In the genomic region with DNA sequence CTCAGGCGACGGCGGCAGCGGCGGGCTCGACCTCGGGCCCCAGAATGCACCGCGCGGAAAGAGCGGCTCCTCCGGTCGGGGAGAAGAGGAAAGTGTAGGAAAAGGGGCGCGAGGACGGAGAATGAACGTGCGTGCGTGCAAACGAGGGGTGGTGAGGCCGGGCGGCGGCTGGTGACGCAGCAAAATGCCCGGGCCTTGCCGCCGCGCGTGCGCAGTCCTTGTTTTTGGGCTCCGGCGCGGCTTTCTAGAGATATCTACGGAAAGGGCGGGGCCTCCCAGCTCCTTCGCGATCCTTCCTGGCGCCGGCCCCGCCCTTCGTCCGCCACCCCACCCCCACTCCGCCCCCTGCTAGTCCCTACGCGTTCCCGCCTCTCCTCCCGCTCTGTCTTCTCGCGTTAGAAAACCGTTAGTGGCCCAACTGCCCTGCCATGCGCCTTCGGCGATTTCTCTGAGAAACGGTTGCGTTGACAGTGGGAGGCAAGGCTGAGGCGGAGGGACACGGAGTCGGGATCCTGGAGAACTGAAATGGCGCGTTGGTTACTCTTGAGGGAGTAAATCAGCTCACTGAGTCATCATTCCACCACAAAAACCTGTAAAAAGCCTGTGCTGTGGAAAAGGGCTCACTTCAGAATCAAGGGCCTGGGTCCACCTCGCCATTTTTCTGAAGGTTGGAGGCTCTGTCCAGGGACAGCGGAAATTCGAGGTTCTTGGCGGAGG, we compare ENCODE assay signal across 9 cellular contexts. TPM values are rescaled to one million over a fixed set of nuclear protein-coding genes. Genes with fewer than 3 reads are reported as not detected.
DNase-seq lines count a peak whose midpoint lies in the region; ATAC-seq, FAIRE-seq and TF ChIP-seq lines count a peak whose summit lies in the region.
"Had no signal": no experiment of that assay in that cellular context is flagged by ENCODE, and none has a peak within 500 bp of the region (broad histone marks: within the 10 kb centered on the region; RNA-seq: fewer than 3 reads in every experiment).

A gene with protein sequence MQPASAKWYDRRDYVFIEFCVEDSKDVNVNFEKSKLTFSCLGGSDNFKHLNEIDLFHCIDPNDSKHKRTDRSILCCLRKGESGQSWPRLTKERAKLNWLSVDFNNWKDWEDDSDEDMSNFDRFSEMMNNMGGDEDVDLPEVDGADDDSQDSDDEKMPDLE (minus strand): TSS at position 156 of the 717 bp plus-strand sequence. CDS start 285 bp downstream, outside the sequence.

- H3K9me3 ChIP-seq in keratinocyte (ENCODE audit: control insufficient read depth, low read depth, low read length) = no peaks in the 10 kb centered on the region

- H3K79me2 ChIP-seq in keratinocyte (ENCODE audit: control insufficient read depth, insufficient read depth, low read length) = peaks cover 45% of the 10 kb centered on the region

- peak within 1 kb of the TSS; percentile 98 for H3K27ac ChIP-seq in keratinocyte (ENCODE audit: control insufficient read depth, insufficient read depth, low read length)

- peak within 1 kb of the TSS; percentile 97 for H3K9ac ChIP-seq in keratinocyte (ENCODE audit: control insufficient read depth, extremely low read depth, insufficient read depth, low read length)

- DNase-seq in AG09319 (ENCODE audit: extremely low read depth, low read depth) (peak; percentile 96), NCI-H446 treated with DMSO at 0.1 percent for 48 hours (lab: John Stamatoyannopoulos, UW) (peak; percentile 95), cerebellar cortex (ENCODE audit: low spot score) (peak; percentile 96), keratinocyte (ENCODE audit: low read depth, low spot score) (peak; percentile 82)
- DNase-seq in stimulated activated CD4-positive, alpha-beta T cell treated with anti-CD3 and anti-CD28 coated beads, Interleukin-15, amount 100 ng/mL, for 1 hour (ENCODE audit: low read depth in 1 of 2, low spot score in 1 of 2) = peak; percentile 96

- dilution Hi-C loops in keratinocyte (cut with MboI; ENCODE audit: extremely low pct_ligation_motif_present, low sequenced_read_pairs) = no loop called here

- no peaks in the 10 kb centered on the region for H3K9me1 ChIP-seq in keratinocyte (ENCODE audit: control insufficient read depth, extremely low read depth, insufficient read depth, low read length)

- ATAC-seq in GM19035 (IDR thresholded peaks at IDR 0.05; ENCODE audit: unreplicated experiment) (peak; percentile 58), HG03354 (IDR thresholded peaks at IDR 0.05; ENCODE audit: poor library complexity, severe bottlenecking, unreplicated experiment) (peak; percentile 69)
- peak; percentile 73 to 74 for ATAC-seq in activated CD4-positive, CD25-positive, alpha-beta regulatory T cell treated with anti-CD3 and anti-CD28 coated beads, Interleukin-2, amount 50 U/mL, for 24 hours

- H2AFZ ChIP-seq in keratinocyte (ENCODE audit: control insufficient read depth, low read length) = peak within 1 kb of the TSS; percentile 93

- H3K4me1 ChIP-seq in keratinocyte (ENCODE audit: control insufficient read depth, extremely low read depth, insufficient read depth, low read length) = peaks cover 22% of the 10 kb centered on the region

- peak within 1 kb of the TSS; percentile 90 for H3K4me2 ChIP-seq in keratinocyte (ENCODE audit: control insufficient read depth, extremely low read depth, insufficient read depth, low read depth, low read length)

- peaks cover 0 to 4% of the 10 kb centered on the region in 2 experiments for H3K36me3 ChIP-seq in keratinocyte (ENCODE audit: control insufficient read depth in 2 of 2, extremely low read depth in 1 of 2, insufficient read depth in 2 of 2, low read length in 2 of 2)

- TF ChIP-seq CTCF in AG09319 (IDR thresholded peaks at IDR 0.05; ENCODE audit: low read depth, low read length) = no peak
- TF ChIP-seq CTCF in keratinocyte (optimal IDR thresholded peaks at IDR 0.05 in 1 of 3, IDR thresholded peaks at IDR 0.05 in 1 of 3, conservative IDR thresholded peaks at IDR 0.05 in 1 of 3; ENCODE audit: extremely low read depth in 1 of 3, insufficient read depth in 2 of 3, low read length in 3 of 3) = no peak

- no peaks in the 10 kb centered on the region for H3K27me3 ChIP-seq in keratinocyte (ENCODE audit: control insufficient read depth, extremely low read depth, insufficient read depth, low read length)

- peak within 1 kb of the TSS; percentile 93 to 99 (median 98) for H3K4me3 ChIP-seq in keratinocyte (ENCODE audit: control insufficient read depth in 2 of 3, extremely low read depth in 1 of 3, insufficient read depth in 2 of 3, low read depth in 1 of 3, low read length in 3 of 3)

- H4K20me1 ChIP-seq in keratinocyte (ENCODE audit: control insufficient read depth, extremely low read depth, insufficient read depth, low read length) = peaks cover 8% of the 10 kb centered on the region

- FAIRE-seq in keratinocyte (lab: Jason Lieb, UNC) = no peak
- FAIRE-seq: endometrium had no signal

RNA-seq across cellular contexts. Expression of the gene that starts here (rescaled TPM):
- 53.0 to 136 TPM (median 112 TPM) in 3 replicates for polyA plus RNA-seq in keratinocyte
- 958 TPM for polyA plus RNA-seq in keratinocyte (2011; ENCODE audit: low read depth)
- 94.7 and 154 TPM in 2 replicates for polyA plus RNA-seq in keratinocyte (2011; cell fraction: cytosol; rRNA removed)
- 49.3 and 78.8 TPM in 2 replicates for polyA plus RNA-seq in keratinocyte (2011; cell fraction: nucleus; rRNA removed)
- 191 and 202 TPM in 2 replicates for polyA plus RNA-seq in keratinocyte (2012; ENCODE audit: low replicate concordance)
- 9.1 to 70.6 TPM (median 28.6 TPM) in 3 replicates for polyA minus RNA-seq in keratinocyte
- polyA minus RNA-seq in keratinocyte (2011; cell fraction: cytosol; rRNA and poly(A)+ RNA removed) = 76.7 TPM
- polyA minus RNA-seq in keratinocyte (2011; cell fraction: nucleus; rRNA and poly(A)+ RNA removed) = 24.5 and 38.3 TPM in 2 replicates

Comparison
In these comparisons a context has a peak if more than half of its experiments do, and no peak if none do; other contexts are left out.
1. Peak in every context shown above with its lines: DNase-seq, ATAC-seq, H3K4me3 ChIP-seq and H3K27ac ChIP-seq.